20 cellular contexts compared by ENCODE assay signal in genomic region chr17:16969931-16970906, GRCh38. TPM values are rescaled to one million over a fixed set of nuclear protein-coding genes. Genes with fewer than 3 reads are reported as not detected.
A peak's percentile ranks its signal among the peaks of the same experiment; 100 is the strongest.
DNase-seq lines count a peak whose midpoint lies in the region; ATAC-seq, FAIRE-seq and TF ChIP-seq lines count a peak whose summit lies in the region.
"Had no signal": no experiment of that assay in that cellular context is flagged by ENCODE, and none has a peak within 500 bp of the region (broad histone marks: within the 10 kb centered on the region; RNA-seq: fewer than 3 reads in every experiment).

No MANE protein-coding gene starts in this region.

- H3K4me1 ChIP-seq in BLaER1: peaks cover 78% of the 10 kb centered on the region
- H3K4me1 ChIP-seq: gastroesophageal sphincter, upper lobe of right lung had no signal

- ATAC-seq in GM18907 (IDR thresholded peaks at IDR 0.05; ENCODE audit: unreplicated experiment): peak; percentile 32
- peak; percentile 45 for ATAC-seq in HG02798 (IDR thresholded peaks at IDR 0.05; ENCODE audit: poor library complexity, unreplicated experiment)
- no peak for ATAC-seq in GM21367 (IDR thresholded peaks at IDR 0.05; ENCODE audit: unreplicated experiment)
- no peak for ATAC-seq in HG03139 (IDR thresholded peaks at IDR 0.05; ENCODE audit: unreplicated experiment)
- ATAC-seq in HG03108 (IDR thresholded peaks at IDR 0.05; ENCODE audit: unreplicated experiment): no peak
- ATAC-seq: gastroesophageal sphincter, upper lobe of right lung had no signal

- FAIRE-seq in D721Med (lab: Jason Lieb, UNC): no peak
- FAIRE-seq: endometrium had no signal

- H3K9ac ChIP-seq in BLaER1: peak overlapping the region; percentile 72
- H3K9ac ChIP-seq: SK-N-SH had no signal

- in situ Hi-C loops in SK-MEL-5 (cut with HindIII; ENCODE audit: low pct_unique_long_range_greater_than_20kb, low sequenced_read_pairs): no loop called here

- TF ChIP-seq CTCF in D721Med (IDR thresholded peaks at IDR 0.05; ENCODE audit: insufficient read depth, missing control alignments): no peak

- peaks cover 5% of the 10 kb centered on the region; the same call in 1 of the 2 replicates for H3K9me3 ChIP-seq in BLaER1
- H3K9me3 ChIP-seq: gastroesophageal sphincter, SK-N-SH, upper lobe of right lung had no signal

- H3K27me3 ChIP-seq in BLaER1: no peaks in the 10 kb centered on the region
- H3K27me3 ChIP-seq: upper lobe of right lung had no signal

- H4K20me1 ChIP-seq in BLaER1: no peaks in the 10 kb centered on the region

- peak; percentile 36 for DNase-seq in SK-MEL-5 (ENCODE audit: low read depth, low spot score)
- DNase-seq in D721Med (ENCODE audit: insufficient read length, low spot score): no peak
- DNase-seq: ACHN; central memory CD4-positive, alpha-beta T cell; DMS 273 treated with DMSO at 0.1 percent for 48 hours; NCI-H2171; NK-92 treated with Interleukin-12 subunit alpha and Interleukin-12 subunit beta, amount 100 ng/mL, for 24 hours; SK-N-SH; upper lobe of right lung had no signal

- peak overlapping the region; percentile 80 for H3K4me2 ChIP-seq in BLaER1
- H3K4me2 ChIP-seq: SK-N-SH had no signal

- no peaks in the 10 kb centered on the region for H3K36me3 ChIP-seq in BLaER1
- H3K36me3 ChIP-seq: gastroesophageal sphincter, upper lobe of right lung had no signal

- peak overlapping the region; percentile 22 for H3K4me3 ChIP-seq in BLaER1
- H3K4me3 ChIP-seq: gastroesophageal sphincter, upper lobe of right lung had no signal

- peak overlapping the region; percentile 82 for H3K27ac ChIP-seq in BLaER1
- H3K27ac ChIP-seq: gastroesophageal sphincter, upper lobe of right lung, VCaP had no signal

RNA-seq across cellular contexts. Expression of gene TNFRSF13B, which starts 1.7 kb away (rescaled TPM):
- not detected in 2 replicates for total RNA-seq in SK-MEL-5 (2014; rRNA removed; shearing (Covaris generic))
- polyA plus RNA-seq in SK-MEL-5 (2015; cell fraction: cytosol; rRNA removed): not detected in 2 replicates
- not detected in 2 replicates for polyA plus RNA-seq in SK-MEL-5 (2015; cell fraction: nucleus; rRNA removed)
- total RNA-seq: MCF 10A, progenitor cell of endocrine pancreas, upper lobe of right lung had no signal
- polyA plus RNA-seq: SK-N-SH had no signal

Comparison
In these comparisons a context has a peak if more than half of its experiments do, and no peak if none do; other contexts are left out.
1. ATAC-seq: peak in GM18907 (single experiment) and HG02798 (single experiment); none in GM21367 (single experiment), HG03139 (single experiment) and HG03108 (single experiment).